10 cellular contexts compared by ENCODE assay signal in genomic region chr3:128194843-128195242, GRCh38. TPM values are rescaled to one million over a fixed set of nuclear protein-coding genes. Genes with fewer than 3 reads are reported as not detected.
DNase-seq lines count a peak whose midpoint lies in the region; TF ChIP-seq lines count a peak whose summit lies in the region.
"Had no signal": no experiment of that assay in that cellular context is flagged by ENCODE, and none has a peak within 500 bp of the region (broad histone marks: within the 10 kb centered on the region; RNA-seq: fewer than 3 reads in every experiment).

No MANE protein-coding gene starts in this region.

- DNase-seq in OCI-M1 (lab: John Stamatoyannopoulos, UW) = peak; percentile 54
- DNase-seq in cardiac muscle cell (ENCODE audit: low read depth in 1 of 2, low spot score in 1 of 2) = peak in 1 of 2 donors; percentile 46
- DNase-seq in left kidney (ENCODE audit: low read depth, low spot score) = peak; percentile 57
- DNase-seq in tibial nerve (ENCODE audit: low spot score in 2 of 2) = no peak
- no peak for DNase-seq in HUDEP-2 (lab: John Stamatoyannopoulos, UW; ENCODE audit: unreplicated experiment in 76 of 76)
- no peak for DNase-seq in dorsolateral prefrontal cortex
- DNase-seq in DMS153 (lab: John Stamatoyannopoulos, UW) = no peak
- DNase-seq: NCI-H1417 treated with DMSO at 0.1 percent for 48 hours, NCI-H2029 treated with DMSO at 0.1 percent for 48 hours, NCI-H524 had no signal

- TF ChIP-seq POLR2A in tibial nerve (IDR thresholded peaks at IDR 0.05) = no peak

- H3K4me3 ChIP-seq in cardiac muscle cell (no peak overlapping the region), tibial nerve (no peak overlapping the region), dorsolateral prefrontal cortex (peak overlapping the region in 1 of 59 donors; percentile 17)

- H3K4me1 ChIP-seq in cardiac muscle cell (ENCODE audit: low read depth) (peaks cover 30% of the 10 kb centered on the region), tibial nerve (peaks cover 0 to 60% (median 15%) of the 10 kb centered on the region in 4 donors)

- H3K36me3 ChIP-seq in cardiac muscle cell (no peaks in the 10 kb centered on the region), tibial nerve (no peaks in the 10 kb centered on the region)

- H3K27ac ChIP-seq in cardiac muscle cell (peak overlapping the region; percentile 82), tibial nerve (peak overlapping the region; percentile 48 to 70 (median 58)), dorsolateral prefrontal cortex (peak overlapping the region in 11 of 59 donors; percentile 10 to 64 (median 42))

- H3K9me3 ChIP-seq in cardiac muscle cell (ENCODE audit: low read depth) (no peaks in the 10 kb centered on the region), tibial nerve (no peaks in the 10 kb centered on the region)

- no peak for TF ChIP-seq EP300 in tibial nerve (IDR thresholded peaks at IDR 0.05)

- intact Hi-C loops in dorsolateral prefrontal cortex (cut with DNase I) = no loop called here

- TF ChIP-seq CTCF in cardiac muscle cell (IDR thresholded peaks at IDR 0.05; ENCODE audit: low read depth, low read length) = no peak
- no peak for TF ChIP-seq CTCF in tibial nerve (IDR thresholded peaks at IDR 0.05)
- no peak for TF ChIP-seq CTCF in dorsolateral prefrontal cortex (IDR thresholded peaks at IDR 0.05 in 54 of 56, conservative IDR thresholded peaks at IDR 0.05 in 2 of 56; ENCODE audit: low read depth in 1 of 56, partially characterized antibody in 56 of 56)

- H3K27me3 ChIP-seq in cardiac muscle cell (no peaks in the 10 kb centered on the region), tibial nerve (no peaks in the 10 kb centered on the region), dorsolateral prefrontal cortex (no peaks in the 10 kb centered on the region)

- 28 to 35% methylated on average over 4 of the region's 4 CpGs for WGBS in tibial nerve, 2 donors

RNA-seq across cellular contexts. Expression of gene EEFSEC, which starts 41.6 kb away (rescaled TPM):
- total RNA-seq in cardiac muscle cell (23.0 and 26.7 TPM in 2 replicates), tibial nerve (10 to 100 TPM; 25.1 to 43.5 (median 29.5) TPM), dorsolateral prefrontal cortex (10 to 100 TPM in 109 of 120 experiments, 1 to 10 TPM in 11; 5.7 to 16.9 (median 12.9) TPM)
- polyA plus RNA-seq in cardiac muscle cell = 47.9 and 52.0 TPM in 2 replicates

Comparison
In these comparisons a context has a peak if more than half of its experiments do, and no peak if none do; other contexts are left out.
1. DNase-seq: peak in OCI-M1 (single experiment) and left kidney (single experiment); none in tibial nerve (0 of 2), HUDEP-2 (0 of 76), dorsolateral prefrontal cortex (0 of 10) and DMS153 (single experiment).